In genomic region chr2:231708050-231708772, GRCh38 we compare ENCODE assay signal across 1 cellular context.
TF ChIP-seq lines count a peak whose summit lies in the region.

Gene PTMA, plus strand, starts transcription at chr2:231708525. Its CDS starts 182 bp downstream, at chr2:231708707.

TF ChIP-seq in HEK293, 187 proteins besides CTCF, POLR2A, EP300 and RAD21 (continued from another document and continues in another):
- peak; percentile 81; the same call in 1 of the 2 replicates for TF ChIP-seq ZEB2 (tag by site-specific recombination; IDR thresholded peaks at IDR 0.05)
- TF ChIP-seq ZBTB6 (tag by site-specific recombination; IDR thresholded peaks at IDR 0.05), result no peak
- TF ChIP-seq REST (tag by site-specific recombination; IDR thresholded peaks at IDR 0.05), result no peak
- peak; percentile 65; the same call in 1 of the 2 replicates for TF ChIP-seq IKZF3 (tag by site-specific recombination; IDR thresholded peaks at IDR 0.05)
- TF ChIP-seq ZXDB (tag by site-specific recombination; IDR thresholded peaks at IDR 0.05), result no peak
- no peak for TF ChIP-seq ZNF837 (tag by site-specific recombination; IDR thresholded peaks at IDR 0.05)
- TF ChIP-seq ZNF366 (tag by site-specific recombination; conservative IDR thresholded peaks at IDR 0.05), result no peak; the same call in 1 of the 2 replicates
- TF ChIP-seq ZNF514 (tag by site-specific recombination; IDR thresholded peaks at IDR 0.05), result no peak
- TF ChIP-seq ZNF585B (tag by site-specific recombination; IDR thresholded peaks at IDR 0.05), result no peak
- 0 out of 2 replicates have a peak, but pooled peaks have one; percentile 13 for TF ChIP-seq PRDM4 (tag by site-specific recombination; IDR thresholded peaks at IDR 0.05)
- no peak for TF ChIP-seq ZNF362 (tag by site-specific recombination; IDR thresholded peaks at IDR 0.05)
- TF ChIP-seq ZNF561 (tag by site-specific recombination; IDR thresholded peaks at IDR 0.05; ENCODE audit: borderline replicate concordance), result no peak; the same call in 1 of the 2 replicates
- 0 out of 2 replicates have a peak, but pooled peaks have one; percentile 42 for TF ChIP-seq ZNF423 (tag by site-specific recombination; IDR thresholded peaks at IDR 0.05)
- TF ChIP-seq ZNF610 (tag by site-specific recombination; IDR thresholded peaks at IDR 0.05; ENCODE audit: borderline replicate concordance), result no peak
- TF ChIP-seq HIC1 (tag by site-specific recombination; IDR thresholded peaks at IDR 0.05), result peak; percentile 79; the same call in 1 of the 2 replicates
- TF ChIP-seq ZBTB21 (tag by site-specific recombination; IDR thresholded peaks at IDR 0.05), result peak; percentile 69
- TF ChIP-seq ZFP41 (tag by site-specific recombination; IDR thresholded peaks at IDR 0.05; ENCODE audit: borderline replicate concordance), result no peak
- TF ChIP-seq ZNF335 (tag by site-specific recombination; conservative IDR thresholded peaks at IDR 0.05), result no peak
- peak; percentile 65; the same call in 1 of the 2 replicates for TF ChIP-seq KLF8 (tag by site-specific recombination; IDR thresholded peaks at IDR 0.05)
- TF ChIP-seq GLI4 (tag by site-specific recombination; IDR thresholded peaks at IDR 0.05), result peak; percentile 88
- no peak for TF ChIP-seq ZNF433 (tag by site-specific recombination; IDR thresholded peaks at IDR 0.05; ENCODE audit: low read depth)
- TF ChIP-seq PRDM10 (tag by site-specific recombination; IDR thresholded peaks at IDR 0.05), result no peak
- TF ChIP-seq ZNF670 (tag by site-specific recombination; IDR thresholded peaks at IDR 0.05; ENCODE audit: low read depth), result no peak
- no peak for TF ChIP-seq ZNF274 (IDR thresholded peaks at IDR 0.05; ENCODE audit: low read length)
- TF ChIP-seq ZNF274 (tag by site-specific recombination; IDR thresholded peaks at IDR 0.05; ENCODE audit: borderline replicate concordance), result no peak
- TF ChIP-seq HOXD13 (CRISPR knock-in tag; IDR thresholded peaks at IDR 0.05; ENCODE audit: borderline replicate concordance), result no peak
- TF ChIP-seq ZBTB26 (tag by site-specific recombination; optimal IDR thresholded peaks at IDR 0.05), result peak; percentile 97
- TF ChIP-seq ZNF626 (tag by site-specific recombination; IDR thresholded peaks at IDR 0.05), result no peak
- TF ChIP-seq ZNF26 (tag by site-specific recombination; IDR thresholded peaks at IDR 0.05), result no peak
- TF ChIP-seq ZSCAN23 (tag by site-specific recombination; IDR thresholded peaks at IDR 0.05), result no peak
- TF ChIP-seq ZNF639 (tag by site-specific recombination; IDR thresholded peaks at IDR 0.05), result peak; percentile 6; the same call in 1 of the 2 replicates
- no peak for TF ChIP-seq ZNF521 (tag by site-specific recombination; IDR thresholded peaks at IDR 0.05)
- peak; percentile 52; the same call in 1 of the 2 replicates for TF ChIP-seq GLIS1 (tag by site-specific recombination; IDR thresholded peaks at IDR 0.05)
- TF ChIP-seq ZBTB7A (tag by site-specific recombination; IDR thresholded peaks at IDR 0.05; ENCODE audit: low read depth), result 0 out of 2 replicates have a peak, but pooled peaks have one; percentile 15
- no peak for TF ChIP-seq ZNF677 (tag by site-specific recombination; IDR thresholded peaks at IDR 0.05)
- no peak for TF ChIP-seq ZNF623 (tag by site-specific recombination; IDR thresholded peaks at IDR 0.05)
- TF ChIP-seq ZNF132 (tag by site-specific recombination; IDR thresholded peaks at IDR 0.05; ENCODE audit: borderline replicate concordance), result no peak
- TF ChIP-seq MEIS1 (CRISPR knock-in tag; IDR thresholded peaks at IDR 0.05; ENCODE audit: borderline replicate concordance), result no peak
- peak; percentile 90 for TF ChIP-seq ZNF629 (tag by site-specific recombination; IDR thresholded peaks at IDR 0.05)
- TF ChIP-seq KLF1 (tag by site-specific recombination; IDR thresholded peaks at IDR 0.05), result peak; percentile 38; the same call in 1 of the 2 replicates
- no peak for TF ChIP-seq ZNF830 (tag by site-specific recombination; IDR thresholded peaks at IDR 0.05; ENCODE audit: low read depth)
- no peak for TF ChIP-seq ZNF214 (tag by site-specific recombination; IDR thresholded peaks at IDR 0.05; ENCODE audit: borderline replicate concordance)
- TF ChIP-seq ZNF548 (tag by site-specific recombination; IDR thresholded peaks at IDR 0.05), result no peak
- TF ChIP-seq ZNF16 (tag by site-specific recombination; IDR thresholded peaks at IDR 0.05; ENCODE audit: low read depth), result no peak
- no peak for TF ChIP-seq ZNF510 (tag by site-specific recombination; IDR thresholded peaks at IDR 0.05; ENCODE audit: insufficient replicate concordance)
